In genomic region chr7:139737221-139738100, GRCh38 we compare ENCODE assay signal across 8 cellular contexts. TPM values are rescaled to one million over a fixed set of nuclear protein-coding genes. Genes with fewer than 3 reads are reported as not detected.
A peak's percentile ranks its signal among the peaks of the same experiment; 100 is the strongest.
DNase-seq lines count a peak whose midpoint lies in the region; ATAC-seq and TF ChIP-seq lines count a peak whose summit lies in the region.

No MANE protein-coding gene starts in this region.

- peak; percentile 82 for ATAC-seq in activated naive CD8-positive, alpha-beta T cell treated with anti-CD3 and anti-CD28 coated beads, Interleukin-2, amount 50 U/mL, for 24 hours
- ATAC-seq in right lobe of liver, result no peak

- intact Hi-C loops in right lobe of liver (cut with DNase I) (no loop called here), tibial artery (cut with DNase I; ENCODE audit: low total_unique reads) (no loop called here), Calu3 (cut with micrococcal nuclease; ENCODE audit: unreplicated experiment) (no loop called here)

- peaks cover 82% of the 10 kb centered on the region for H3K4me1 Mint-ChIP-seq in activated naive CD4-positive, alpha-beta T cell treated with anti-CD3 and anti-CD28 coated beads, Interleukin-2, amount 50 U/mL, for 24 hours
- peaks cover 39% of the 10 kb centered on the region for H3K4me1 Mint-ChIP-seq in activated naive CD8-positive, alpha-beta T cell treated with anti-CD3 and anti-CD28 coated beads, Interleukin-2, amount 50 U/mL, for 24 hours
- peaks cover 39% of the 10 kb centered on the region for H3K4me1 Mint-ChIP-seq in Calu3 (ENCODE audit: low read depth, unreplicated experiment)

- peak overlapping the region; percentile 73 for H3K4me3 Mint-ChIP-seq in activated naive CD4-positive, alpha-beta T cell treated with anti-CD3 and anti-CD28 coated beads, Interleukin-2, amount 50 U/mL, for 24 hours
- H3K4me3 Mint-ChIP-seq in activated naive CD8-positive, alpha-beta T cell treated with anti-CD3 and anti-CD28 coated beads, Interleukin-2, amount 50 U/mL, for 24 hours, result no peak overlapping the region
- no peak overlapping the region for H3K4me3 Mint-ChIP-seq in Calu3 (ENCODE audit: low read depth, unreplicated experiment)

- H3K27me3 ChIP-seq in right lobe of liver, result no peaks in the 10 kb centered on the region
- no peaks in the 10 kb centered on the region for H3K27me3 ChIP-seq in tibial artery

- no TSS peak for BruUV-seq in Calu3 (replicated peaks; lab: Mats Ljungman, UMichigan)

- H3K27ac Mint-ChIP-seq in activated naive CD4-positive, alpha-beta T cell treated with anti-CD3 and anti-CD28 coated beads, Interleukin-2, amount 50 U/mL, for 24 hours, result peak overlapping the region; percentile 79
- peak overlapping the region; percentile 64 for H3K27ac Mint-ChIP-seq in activated naive CD8-positive, alpha-beta T cell treated with anti-CD3 and anti-CD28 coated beads, Interleukin-2, amount 50 U/mL, for 24 hours
- H3K27ac Mint-ChIP-seq in Calu3 (ENCODE audit: unreplicated experiment), result no peak overlapping the region

- CTCF ChIA-PET in Calu3 (lab: Charles Lee), result no interaction called here

- TF ChIP-seq POLR2A in right lobe of liver (IDR thresholded peaks at IDR 0.05), result no peak

- peak overlapping the region; percentile 22 to 78 (median 57) for H3K27ac ChIP-seq in right lobe of liver
- H3K27ac ChIP-seq in tibial artery, result peak overlapping the region; percentile 86 to 96

- H3K4me1 ChIP-seq in right lobe of liver (peaks cover 0 to 85% (median 23%) of the 10 kb centered on the region in 4 donors), tibial artery (peaks cover 4 to 97% (median 71%) of the 10 kb centered on the region in 4 donors)

- 55% methylated on average over 9 of the region's 10 CpGs for WGBS in right lobe of liver (ENCODE audit: insufficient coverage, low coverage, low lambda C conversion rate, missing lambda C conversion rate)

- no peak for DNase-seq in activated naive CD4-positive, alpha-beta T cell treated with Interleukin-2 at 50 U/mL for 16 hours
- no peak for DNase-seq in activated naive CD8-positive, alpha-beta T cell treated with anti-CD3 and anti-CD28 coated beads, Interleukin-2, amount 50 U/mL, for 24 hours
- DNase-seq in right lobe of liver (no peak), tibial artery (no peak), anterior cingulate cortex (lab: John Stamatoyannopoulos, UW) (no peak), Calu3 (no peak), retina (no peak)

- H3K4me3 ChIP-seq in right lobe of liver (no peak overlapping the region), tibial artery (no peak overlapping the region)

- H3K36me3 Mint-ChIP-seq in activated naive CD4-positive, alpha-beta T cell treated with anti-CD3 and anti-CD28 coated beads, Interleukin-2, amount 50 U/mL, for 24 hours, result peaks cover 2% of the 10 kb centered on the region
- H3K36me3 Mint-ChIP-seq in activated naive CD8-positive, alpha-beta T cell treated with anti-CD3 and anti-CD28 coated beads, Interleukin-2, amount 50 U/mL, for 24 hours (ENCODE audit: low read depth), result peaks cover 5% of the 10 kb centered on the region
- H3K36me3 Mint-ChIP-seq in Calu3 (ENCODE audit: insufficient read depth, unreplicated experiment), result no peaks in the 10 kb centered on the region

- H3K36me3 ChIP-seq in right lobe of liver, result no peaks in the 10 kb centered on the region
- no peaks in the 10 kb centered on the region for H3K36me3 ChIP-seq in tibial artery

- no peaks in the 10 kb centered on the region for H3K27me3 Mint-ChIP-seq in activated naive CD4-positive, alpha-beta T cell treated with anti-CD3 and anti-CD28 coated beads, Interleukin-2, amount 50 U/mL, for 24 hours
- no peaks in the 10 kb centered on the region for H3K27me3 Mint-ChIP-seq in activated naive CD8-positive, alpha-beta T cell treated with anti-CD3 and anti-CD28 coated beads, Interleukin-2, amount 50 U/mL, for 24 hours
- H3K27me3 Mint-ChIP-seq in Calu3 (ENCODE audit: unreplicated experiment), result no peaks in the 10 kb centered on the region

- H3K9me3 Mint-ChIP-seq in activated naive CD4-positive, alpha-beta T cell treated with anti-CD3 and anti-CD28 coated beads, Interleukin-2, amount 50 U/mL, for 24 hours, result no peaks in the 10 kb centered on the region
- H3K9me3 Mint-ChIP-seq in activated naive CD8-positive, alpha-beta T cell treated with anti-CD3 and anti-CD28 coated beads, Interleukin-2, amount 50 U/mL, for 24 hours, result no peaks in the 10 kb centered on the region
- H3K9me3 Mint-ChIP-seq in Calu3 (ENCODE audit: low read depth, unreplicated experiment), result no peaks in the 10 kb centered on the region

- H3K9me3 ChIP-seq in right lobe of liver (no peaks in the 10 kb centered on the region), tibial artery (no peaks in the 10 kb centered on the region)

- TF ChIP-seq CTCF in right lobe of liver (IDR thresholded peaks at IDR 0.05), result no peak
- TF ChIP-seq CTCF in tibial artery (IDR thresholded peaks at IDR 0.05), result no peak
- TF ChIP-seq CTCF in Calu3 (IDR thresholded peaks at IDR 0.05; ENCODE audit: unreplicated experiment), result no peak

RNA-seq across cellular contexts. Expression of gene HIPK2, which starts 40.3 kb away (rescaled TPM):
- 10 to 100 TPM; 48.5 to 68.0 (median 59.6) TPM for total RNA-seq in right lobe of liver
- total RNA-seq in Calu3 (2022), result 30.9 and 33.4 TPM in 2 replicates
